25 cellular contexts compared by ENCODE assay signal in genomic region chr10:113316506-113316905, GRCh38.
"Had no signal": no experiment of that assay in that cellular context is flagged by ENCODE, and none has a peak within 500 bp of the region (broad histone marks: within the 10 kb centered on the region; RNA-seq: fewer than 3 reads in every experiment).

No MANE protein-coding gene starts in this region.

- H3K9me3 ChIP-seq: gastrocnemius medialis, right lobe of liver, transverse colon had no signal

- H3K4me3 ChIP-seq: cardiac muscle cell, gastrocnemius medialis, right lobe of liver, transverse colon had no signal

- H3K9ac ChIP-seq: parathyroid adenoma had no signal

- FAIRE-seq: islet of Langerhans, small intestine, urothelium cell line had no signal

- H3K27me3 ChIP-seq: cardiac muscle cell, gastrocnemius medialis, right lobe of liver had no signal

- ATAC-seq: activated CD8-positive, alpha-beta memory T cell treated with anti-CD3 and anti-CD28 coated beads, Interleukin-2, amount 10 ng/mL, durations not matched to agents 7 days and 5 days; gastrocnemius medialis; left ventricle myocardium superior; natural killer cell; right lobe of liver; stimulated activated naive B cell treated with anti-CD40 and anti-IgM and Interleukin-4, amounts not matched to agents 10 μg/mL and 1 μg/mL and 100 μg/mL, for 72 hours had no signal

- H3K27ac ChIP-seq: cardiac muscle cell, gastrocnemius medialis, parathyroid adenoma, right lobe of liver, transverse colon had no signal

- H3K4me1 ChIP-seq: gastrocnemius medialis, parathyroid adenoma, right lobe of liver, transverse colon had no signal

- H2AFZ ChIP-seq: parathyroid adenoma had no signal

- H3K36me3 ChIP-seq: cardiac muscle cell, gastrocnemius medialis, right lobe of liver, transverse colon had no signal

- DNase-seq: activated CD4-positive, alpha-beta memory T cell treated with anti-CD3 and anti-CD28 coated beads, Interleukin-2, amount 10 ng/mL, durations not matched to agents 7 days and 5 days; activated CD4-positive, alpha-beta T cell treated with anti-CD3 and anti-CD28 coated beads for 48 hours; activated CD8-positive, alpha-beta memory T cell treated with anti-CD3 and anti-CD28 coated beads, Interleukin-2, amount 10 ng/mL, durations not matched to agents 7 days and 5 days; activated effector memory CD4-positive, alpha-beta T cell treated with anti-CD3 and anti-CD28 coated beads, Interleukin-2, amount 50 U/mL, for 16 hours; activated naive CD4-positive, alpha-beta T cell treated with anti-CD3 and anti-CD28 coated beads, Interleukin-2, amount 10 ng/mL, durations not matched to agents 7 days and 5 days; activated T-cell treated with anti-CD3 and anti-CD28 coated beads for 4 hours; amygdala; effector CD4-positive, alpha-beta T cell; erythroblast; gastrocnemius medialis; hippocampal formation; left ventricle myocardium superior; mammary epithelial cell; midbrain; natural killer cell; right lobe of liver; small intestine; stimulated activated CD8-positive, alpha-beta memory T cell treated with anti-CD3 and anti-CD28 coated beads, Interleukin-4, amount 100 ng/mL, for 48 hours; stimulated activated naive B cell treated with anti-CD40 and anti-IgM and Interleukin-4, amounts not matched to agents 10 μg/mL and 1 μg/mL and 100 μg/mL, for 72 hours; T-helper 9 cell; transverse colon had no signal

- H3K79me2 ChIP-seq: parathyroid adenoma had no signal
